In the genomic region with DNA sequence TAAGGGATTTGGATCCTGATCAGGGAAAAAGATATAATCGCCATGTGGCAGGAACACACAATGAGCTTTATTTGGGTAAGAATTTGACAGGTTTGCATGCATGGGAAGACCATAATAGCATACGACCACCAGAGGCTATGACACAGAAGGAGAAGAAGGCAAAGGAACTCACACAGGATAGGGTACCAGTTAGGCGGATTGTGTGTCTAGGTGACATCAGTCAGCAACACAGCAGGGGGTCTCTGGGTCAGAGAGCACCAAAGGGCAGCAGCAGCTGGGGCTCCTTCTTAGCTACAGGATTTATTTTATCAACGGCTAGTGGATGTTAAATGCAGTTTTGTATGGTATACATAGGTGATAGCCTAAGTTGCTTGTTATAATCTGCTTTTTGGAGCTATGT, we compare ENCODE assay signal across 21 cellular contexts.
DNase-seq lines count a peak whose midpoint lies in the region; ATAC-seq, FAIRE-seq and TF ChIP-seq lines count a peak whose summit lies in the region.
"Had no signal": no experiment of that assay in that cellular context is flagged by ENCODE, and none has a peak within 500 bp of the region (broad histone marks: within the 10 kb centered on the region; RNA-seq: fewer than 3 reads in every experiment).

No MANE protein-coding gene starts in this region.

- H4K8ac ChIP-seq in H1 (ENCODE audit: extremely low read depth, insufficient read depth, low read length) = no peak overlapping the region

- H3K36me3 ChIP-seq in H1 (ENCODE audit: control insufficient read depth in 2 of 4, insufficient read depth in 4 of 4, low read length in 3 of 4) = no peaks in the 10 kb centered on the region
- H3K36me3 ChIP-seq in right atrium auricular region = no peaks in the 10 kb centered on the region

- CTCF ChIA-PET in HEK293T (lab: Yijun Ruan, JAX) = interaction anchor here (0.6 kb wide), 1 partner anchor 1336 kb away, joined by 3 read pairs; no protein-coding TSS in a partner anchor
- CTCF ChIA-PET in H1 (lab: Charles Lee; ENCODE audit: partially characterized antibody) = interaction anchor here (0.6 to 1.3 kb wide), 3 partner anchors 8 to 323 kb away, joined by 3 to 4 read pairs (median 3); no protein-coding TSS in a partner anchor

- H3K4me1 ChIP-seq in H1 (replicated peaks in 1 of 4; ENCODE audit: control insufficient read depth in 3 of 4, insufficient read depth in 4 of 4, low read length in 3 of 4) = peaks cover 0 to 3% (median 0%) of the 10 kb centered on the region in 4 experiments; a peak in 2 of 7 replicates
- H3K4me1 ChIP-seq in right atrium auricular region = no peaks in the 10 kb centered on the region

- no peaks in the 10 kb centered on the region for H3K27me3 Mint-ChIP-seq in nephron progenitor cell (ENCODE audit: low read depth, poor library complexity)

- H4K91ac ChIP-seq in H1 (replicated peaks; ENCODE audit: insufficient read length, low read length) = no peak overlapping the region

- TF ChIP-seq RAD21 in H1 (IDR thresholded peaks at IDR 0.05 in 1 of 2, conservative IDR thresholded peaks at IDR 0.05 in 1 of 2; ENCODE audit: low read depth in 2 of 2, low read length in 2 of 2) = no peak

- no peaks in the 10 kb centered on the region for H3K36me3 Mint-ChIP-seq in nephron progenitor cell (ENCODE audit: low read depth)

- H2BK15ac ChIP-seq in H1 (ENCODE audit: low read length) = no peak overlapping the region

- H3K79me1 ChIP-seq in H1 (ENCODE audit: low read depth, low read length) = no peaks in the 10 kb centered on the region

- no peak overlapping the region for H3K18ac ChIP-seq in H1 (ENCODE audit: extremely low read depth, low read length)

- TF ChIP-seq EP300 in H1 (IDR thresholded peaks at IDR 0.05; ENCODE audit: borderline replicate concordance in 1 of 2, low read depth in 2 of 2, low read length in 2 of 2) = no peak

- H3K14ac ChIP-seq in H1 (ENCODE audit: insufficient read length) = no peak overlapping the region

- H3K9me3 ChIP-seq in H1 (ENCODE audit: insufficient read depth in 2 of 2, low read depth in 1 of 2, low read length in 1 of 2) = no peaks in the 10 kb centered on the region
- H3K9me3 ChIP-seq in right atrium auricular region = no peaks in the 10 kb centered on the region

- H3K4me3 ChIP-seq in H1 (ENCODE audit: extremely low read depth in 1 of 4, insufficient read depth in 2 of 4, low read depth in 3 of 4, low read length in 4 of 4) = no peak overlapping the region
- H3K4me3 ChIP-seq in right atrium auricular region = no peak overlapping the region
- H3K4me3 ChIP-seq: PC-9 had no signal

- H3K27me3 ChIP-seq in H1 (replicated peaks in 1 of 4; ENCODE audit: control insufficient read depth in 3 of 4, extremely low read depth in 1 of 4, insufficient read depth in 3 of 4, low read length in 3 of 4) = no peaks in the 10 kb centered on the region
- H3K27me3 ChIP-seq in right atrium auricular region = no peaks in the 10 kb centered on the region

- H3K4ac ChIP-seq in H1 (replicated peaks; ENCODE audit: insufficient read length, low read depth, low read length) = no peak overlapping the region

- peak; percentile 60 for FAIRE-seq in H1 (lab: Jason Lieb, UNC)
- FAIRE-seq: GM12891, GM18507 had no signal

- H2BK20ac ChIP-seq in H1 (ENCODE audit: low read length) = no peak overlapping the region

- no peak overlapping the region for H3K56ac ChIP-seq in H1 (replicated peaks; ENCODE audit: insufficient read length, low read depth, low read length)

- POLR2A ChIA-PET in HEK293T (lab: Yijun Ruan, JAX) = no interaction called here
- POLR2A ChIA-PET in H1 (lab: Charles Lee; ENCODE audit: partially characterized antibody) = interaction anchor here (0.7 kb wide), 1 partner anchor 26 kb away, joined by 3 read pairs; no protein-coding TSS in a partner anchor

- no peak overlapping the region for H3K23ac ChIP-seq in H1 (ENCODE audit: insufficient read length)

- no peak overlapping the region for H2AK5ac ChIP-seq in H1 (ENCODE audit: low read depth, low read length)

- no peak overlapping the region for H3K9ac ChIP-seq in H1 (replicated peaks in 1 of 4; ENCODE audit: extremely low read depth in 1 of 4, low read depth in 3 of 4, low read length in 3 of 4)

- no peak overlapping the region for H2BK5ac ChIP-seq in H1 (ENCODE audit: low read depth, low read length)

- peaks cover 4% of the 10 kb centered on the region for H3K4me1 Mint-ChIP-seq in nephron progenitor cell

- no peak for TF ChIP-seq CTCF in H1 (IDR thresholded peaks at IDR 0.05; ENCODE audit: control extremely low read depth in 1 of 3, insufficient read depth in 1 of 3, low read depth in 1 of 3, low read length in 3 of 3)
- no peak for TF ChIP-seq CTCF in nephron progenitor cell (IDR thresholded peaks at IDR 0.05)
- TF ChIP-seq CTCF in right atrium auricular region (IDR thresholded peaks at IDR 0.05) = no peak

- H2BK120ac ChIP-seq in H1 (replicated peaks; ENCODE audit: low read depth, low read length) = no peak overlapping the region

- no peaks in the 10 kb centered on the region for H3K23me2 ChIP-seq in H1 (ENCODE audit: low read depth, low read length)

- DNase-seq in Daoy (ENCODE audit: low read depth) = peak; percentile 2
- peak; percentile 39 for DNase-seq in HEK293T (ENCODE audit: extremely low spot score)
- peak in 1 of 2 experiments; percentile 49 for DNase-seq in H1 (ENCODE audit: low read depth in 1 of 2, low spot score in 2 of 2)
- DNase-seq in nephron progenitor cell = peak; percentile 9
- no peak for DNase-seq in right atrium auricular region (ENCODE audit: low spot score)
- DNase-seq in NCI-H524 treated with DMSO at 0.1 percent for 48 hours (lab: John Stamatoyannopoulos, UW) = no peak
- DNase-seq: COR-L47, DMS 273 treated with DMSO at 0.1 percent for 48 hours, H7, KG1, MV-4-11, NCI-H1436, NCI-H2029 treated with DMSO at 0.1 percent for 48 hours, NCI-H510A treated with DMSO at 0.1 percent for 48 hours, PC-9, SIG-M5, T-helper 1 cell had no signal

- no peak for ATAC-seq in GM21390 (IDR thresholded peaks at IDR 0.05; ENCODE audit: unreplicated experiment)

- no peak for TF ChIP-seq POLR2A in H1 (IDR thresholded peaks at IDR 0.05; ENCODE audit: control extremely low read depth in 1 of 2, low read depth in 2 of 2, low read length in 2 of 2)

- H3K79me2 ChIP-seq in H1 (ENCODE audit: control insufficient read depth in 1 of 2, insufficient read depth in 2 of 2, low read length in 2 of 2) = no peaks in the 10 kb centered on the region

- H3K27ac ChIP-seq in H1 (ENCODE audit: low read depth, low read length) (no peak overlapping the region), right atrium auricular region (no peak overlapping the region)
- H3K27ac ChIP-seq: PC-9, RWPE1 had no signal

- no peak overlapping the region for H2BK12ac ChIP-seq in H1 (ENCODE audit: low read depth, low read length)

- H3K27ac Mint-ChIP-seq in nephron progenitor cell = no peak overlapping the region

- H2AFZ ChIP-seq in H1 (ENCODE audit: low read length) = no peak overlapping the region
- H2AFZ ChIP-seq: PC-9 had no signal

- H4K20me1 ChIP-seq in H1 (replicated peaks in 1 of 2; ENCODE audit: control insufficient read depth in 1 of 2, insufficient read depth in 2 of 2, low read length in 2 of 2) = no peaks in the 10 kb centered on the region

- no peak overlapping the region for H3K4me2 ChIP-seq in H1 (ENCODE audit: insufficient read depth in 1 of 2, low read depth in 2 of 2, low read length in 2 of 2)
- H3K4me2 ChIP-seq: PC-9 had no signal

- no peak overlapping the region for H4K5ac ChIP-seq in H1 (ENCODE audit: insufficient read length, low read depth, low read length)

- H3K9me3 Mint-ChIP-seq in nephron progenitor cell = no peaks in the 10 kb centered on the region

- H3K4me3 Mint-ChIP-seq in nephron progenitor cell = no peak overlapping the region

- 88% methylated on average over 4 of the region's 4 CpGs; no CpG with 5 or more reads in 1 of the 2 experiments for WGBS in H1 (ENCODE audit: extremely low coverage in 1 of 2, insufficient coverage in 1 of 2, insufficient read length in 1 of 2, insufficient replicate concordance in 2 of 2, low coverage in 1 of 2, low lambda C conversion rate in 2 of 2, missing lambda C conversion rate in 1 of 2), 2 experiments

TF ChIP-seq in HEK293T, 16 proteins besides CTCF, POLR2A, EP300 and RAD21 (continues in another document):
- TF ChIP-seq ELF4 (IDR thresholded peaks at IDR 0.05) (no peak), SP1 (IDR thresholded peaks at IDR 0.05) (no peak), FOXA1 (IDR thresholded peaks at IDR 0.05) (no peak), HDGF (IDR thresholded peaks at IDR 0.05; ENCODE audit: borderline replicate concordance) (no peak), L3MBTL2 (conservative IDR thresholded peaks at IDR 0.05) (no peak), ZNF384 (IDR thresholded peaks at IDR 0.05) (no peak), LEF1 (IDR thresholded peaks at IDR 0.05; ENCODE audit: borderline replicate concordance) (no peak), CTBP1 (IDR thresholded peaks at IDR 0.05; ENCODE audit: borderline replicate concordance) (no peak), SUZ12 (IDR thresholded peaks at IDR 0.05) (no peak), FOXM1 (IDR thresholded peaks at IDR 0.05; ENCODE audit: borderline replicate concordance) (no peak), FOXK2 (IDR thresholded peaks at IDR 0.05) (no peak), TARDBP (IDR thresholded peaks at IDR 0.05) (no peak), NFRKB (IDR thresholded peaks at IDR 0.05) (no peak)

TF ChIP-seq in H1, 55 proteins besides CTCF, POLR2A, EP300 and RAD21 (continues in another document):
- TF ChIP-seq NRF1 (IDR thresholded peaks at IDR 0.05; ENCODE audit: low read depth, low read length) = no peak
- TF ChIP-seq CBX5 (IDR thresholded peaks at IDR 0.05; ENCODE audit: low read depth, low read length) = no peak
- no peak for TF ChIP-seq ATF3 (IDR thresholded peaks at IDR 0.05; ENCODE audit: insufficient read depth, low read depth, low read length)
- TF ChIP-seq SRF (IDR thresholded peaks at IDR 0.05; ENCODE audit: low read depth, low read length) = no peak
- no peak for TF ChIP-seq BCL11A (IDR thresholded peaks at IDR 0.05; ENCODE audit: low read depth in 2 of 2, low read length in 2 of 2)
- no peak for TF ChIP-seq FOSL1 (IDR thresholded peaks at IDR 0.05; ENCODE audit: insufficient read depth, low read depth, low read length)
- no peak for TF ChIP-seq CHD2 (IDR thresholded peaks at IDR 0.05; ENCODE audit: low read length)
- no peak for TF ChIP-seq SP2 (IDR thresholded peaks at IDR 0.05; ENCODE audit: low read length)
- TF ChIP-seq KDM5A (IDR thresholded peaks at IDR 0.05; ENCODE audit: low read length) = no peak
- no peak for TF ChIP-seq JUND (IDR thresholded peaks at IDR 0.05; ENCODE audit: low read length)

Comparison
In these comparisons a context has a peak if more than half of its experiments do, and no peak if none do; other contexts are left out.
1. DNase-seq: peak in Daoy (single experiment), HEK293T (single experiment) and nephron progenitor cell (single experiment); none in right atrium auricular region (single experiment) and NCI-H524 treated with DMSO at 0.1 percent for 48 hours (single experiment).